In genomic region chr1:236144033-236144432, GRCh38 we compare ENCODE assay signal across 11 cellular contexts. TPM values are rescaled to one million over a fixed set of nuclear protein-coding genes. Genes with fewer than 3 reads are reported as not detected.
DNase-seq lines count a peak whose midpoint lies in the region; ATAC-seq and TF ChIP-seq lines count a peak whose summit lies in the region.
"Had no signal": no experiment of that assay in that cellular context is flagged by ENCODE, and none has a peak within 500 bp of the region (broad histone marks: within the 10 kb centered on the region; RNA-seq: fewer than 3 reads in every experiment).

No MANE protein-coding gene starts in this region.

- no peaks in the 10 kb centered on the region for H3K9me3 ChIP-seq in IMR-90 (ENCODE audit: control insufficient read depth, insufficient read depth, low read length)

- H3K27ac Mint-ChIP-seq in nephron = peak overlapping the region in 1 of 3 experiments; percentile 84

- no peak overlapping the region for H2BK20ac ChIP-seq in IMR-90 (ENCODE audit: low read depth, low read length)

- no peak overlapping the region for H3K4ac ChIP-seq in IMR-90 (ENCODE audit: low read depth, low read length)

- H3K27me3 Mint-ChIP-seq in nephron (ENCODE audit: low read depth) = peaks cover 61% of the 10 kb centered on the region

- no peak for TF ChIP-seq POLR2A in IMR-90 (IDR thresholded peaks at IDR 0.05; ENCODE audit: low read depth, low read length)

- H4K91ac ChIP-seq in IMR-90 (ENCODE audit: insufficient read depth, low read depth, low read length) = no peak overlapping the region

- H4K5ac ChIP-seq in IMR-90 (ENCODE audit: low read depth, low read length) = no peak overlapping the region

- H3K23ac ChIP-seq in IMR-90 (ENCODE audit: low read depth, low read length) = no peak overlapping the region

- H2BK120ac ChIP-seq in IMR-90 (ENCODE audit: low read depth, low read length) = no peak overlapping the region

- no peak overlapping the region for H3K18ac ChIP-seq in IMR-90 (ENCODE audit: low read depth, low read length)

- peak overlapping the region; percentile 91 to 95 (median 94) for H3K4me3 Mint-ChIP-seq in nephron

- no TSS peak for BruUV-seq in IMR-90 (replicated peaks; lab: Mats Ljungman, UMichigan)

- WGBS in IMR-90 (ENCODE audit: extremely low coverage in 2 of 2, insufficient read length in 1 of 2), 2 experiments = 100% methylated on average over 1 of the region's 14 CpGs; no CpG with 5 or more reads in 1 of the 2 experiments

- H3K4me3 ChIP-seq in IMR-90 (ENCODE audit: insufficient read depth, low read depth, low read length) (no peak overlapping the region), dorsolateral prefrontal cortex (peak overlapping the region; percentile 49 to 93 (median 82))

- dilution Hi-C loops in IMR-90 (cut with HindIII; ENCODE audit: low sequenced_read_pairs, unreplicated experiment) = no loop called here

- H3K9ac ChIP-seq in IMR-90 (ENCODE audit: low read depth, low read length) = no peak overlapping the region

- POLR2A ChIA-PET in IMR-90 (lab: Charles Lee; ENCODE audit: unreplicated experiment) = interaction anchor here (0.6 kb wide), 1 partner anchor 360 kb away, joined by 3 read pairs; no protein-coding TSS in a partner anchor

- no peak overlapping the region for H2BK15ac ChIP-seq in IMR-90 (ENCODE audit: low read depth, low read length)

- DNase-seq in IMR-90 (no peak), dorsolateral prefrontal cortex (no peak), NOMO-1 treated with dmso at 0.1 percent for 144 hours (lab: John Stamatoyannopoulos, UW; ENCODE audit: unreplicated experiment) (no peak), NCI-H1436 treated with DMSO at 0.1 percent for 48 hours (lab: John Stamatoyannopoulos, UW) (no peak)
- DNase-seq in effector CD4-positive, alpha-beta T cell = no peak
- DNase-seq: GDM1, Kasumi-1, kidney glomerular epithelial cell had no signal

- intact Hi-C loops in IMR-90 (cut with micrococcal nuclease) (no loop called here), dorsolateral prefrontal cortex (cut with DNase I) (loop anchor here (5.0 to 10.0 kb wide), 3 partner anchors 138 to 378 kb away; partner anchors contain the start of genes ERO1B (in 2 of the 2) and LGALS8 (in 1 of the 2))

- ATAC-seq in IMR-90 (ENCODE audit: low read depth) = no peak
- ATAC-seq in HG02840 (IDR thresholded peaks at IDR 0.05; ENCODE audit: low FRiP score, unreplicated experiment) = no peak

- H3K56ac ChIP-seq in IMR-90 (ENCODE audit: extremely low read depth, insufficient read depth, low read length) = no peak overlapping the region

- in situ Hi-C loops in IMR-90 (cut with MboI; ENCODE audit: low sequenced_read_pairs) = no loop called here

- H2BK5ac ChIP-seq in IMR-90 (ENCODE audit: low read depth, low read length, poor library complexity, severe bottlenecking) = no peak overlapping the region

- no peak for TF ChIP-seq RAD21 in IMR-90 (IDR thresholded peaks at IDR 0.05; ENCODE audit: low read length)

- H2AK5ac ChIP-seq in IMR-90 (ENCODE audit: low read depth, low read length) = no peak overlapping the region

- H2AK9ac ChIP-seq in IMR-90 (replicated peaks; ENCODE audit: low read depth, low read length, poor library complexity) = no peak overlapping the region

- peaks cover 6 to 9% of the 10 kb centered on the region in 2 experiments; a peak in 3 of 4 replicates for H3K79me1 ChIP-seq in IMR-90 (ENCODE audit: low read depth in 1 of 2, low read length in 2 of 2)

- H3K27me3 ChIP-seq in IMR-90 (ENCODE audit: control insufficient read depth, insufficient read depth, low read length) (peaks cover 17% of the 10 kb centered on the region), dorsolateral prefrontal cortex (no peaks in the 10 kb centered on the region)

- no peak overlapping the region for H2AFZ ChIP-seq in IMR-90 (replicated peaks; ENCODE audit: low read length, poor library complexity)

- no peak overlapping the region for H4K8ac ChIP-seq in IMR-90 (ENCODE audit: low read depth in 2 of 2, low read length in 2 of 2)

- 0 out of 2 replicates have a peak, but pooled peaks cover 2% of the 10 kb centered on the region for H3K9me1 ChIP-seq in IMR-90 (ENCODE audit: insufficient read depth, low read length)

- peaks cover 7% of the 10 kb centered on the region for H4K20me1 ChIP-seq in IMR-90 (ENCODE audit: insufficient read depth, low read length)

- TF ChIP-seq CTCF in C4-2B (conservative IDR thresholded peaks at IDR 0.05) (no peak), IMR-90 (conservative IDR thresholded peaks at IDR 0.05; ENCODE audit: low read depth, low read length) (no peak), dorsolateral prefrontal cortex (IDR thresholded peaks at IDR 0.05 in 54 of 56, conservative IDR thresholded peaks at IDR 0.05 in 2 of 56; ENCODE audit: low read depth in 1 of 56, partially characterized antibody in 56 of 56) (no peak), nephron (IDR thresholded peaks at IDR 0.05; ENCODE audit: unreplicated experiment in 3 of 3) (no peak)

- H3K9me3 Mint-ChIP-seq in nephron = no peaks in the 10 kb centered on the region

- peak overlapping the region; percentile 93; the same call in 1 of the 2 replicates for H3K4me2 ChIP-seq in IMR-90 (ENCODE audit: low read depth, low read length)

- H3K36me3 Mint-ChIP-seq in nephron (ENCODE audit: low read depth) = peaks cover 5% of the 10 kb centered on the region

- peaks cover 2% of the 10 kb centered on the region; the same call in 1 of the 2 replicates for H3K4me1 ChIP-seq in IMR-90 (ENCODE audit: control insufficient read depth, insufficient read depth, low read length)

- H3K27ac ChIP-seq in C4-2B (peak overlapping the region; percentile 44), IMR-90 (ENCODE audit: insufficient read depth, low read length) (no peak overlapping the region), dorsolateral prefrontal cortex (peak overlapping the region in 2 of 59 donors; percentile 83 to 86)

- 0 out of 2 replicates have a peak, but pooled peaks cover 2% of the 10 kb centered on the region for H3K36me3 ChIP-seq in IMR-90 (ENCODE audit: control insufficient read depth, insufficient read depth, low read length)

- peaks cover 30% of the 10 kb centered on the region for H3K4me1 Mint-ChIP-seq in nephron

- H3K14ac ChIP-seq in IMR-90 (replicated peaks; ENCODE audit: low read depth, low read length) = no peak overlapping the region

- CTCF ChIA-PET in IMR-90 (lab: Yijun Ruan, JAX) = interaction anchor here (0.6 kb wide), 1 partner anchor 152 kb away, joined by 5 read pairs; no protein-coding TSS in a partner anchor

TF ChIP-seq in IMR-90, 13 proteins besides CTCF, POLR2A, EP300 and RAD21:
- no peak for TF ChIP-seq BHLHE40 (IDR thresholded peaks at IDR 0.05; ENCODE audit: low read depth, low read length)
- no peak for TF ChIP-seq SMC3 (IDR thresholded peaks at IDR 0.05; ENCODE audit: low read depth, low read length)
- no peak for TF ChIP-seq MXI1 (IDR thresholded peaks at IDR 0.05; ENCODE audit: borderline replicate concordance, low read depth, low read length)
- TF ChIP-seq RFX5 (IDR thresholded peaks at IDR 0.05; ENCODE audit: low read depth, low read length) = no peak
- TF ChIP-seq FOS (IDR thresholded peaks at IDR 0.05; ENCODE audit: low read depth, low read length) = no peak
- TF ChIP-seq RCOR1 (IDR thresholded peaks at IDR 0.05; ENCODE audit: insufficient replicate concordance, low read length) = no peak
- TF ChIP-seq ELK1 (IDR thresholded peaks at IDR 0.05; ENCODE audit: borderline replicate concordance, low read depth, low read length) = no peak
- TF ChIP-seq CEBPB (IDR thresholded peaks at IDR 0.05; ENCODE audit: low read depth, low read length) = no peak

RNA-seq across cellular contexts. Expression of gene GPR137B, which starts 1.7 kb away (rescaled TPM):
- 4.5 and 5.3 TPM in 2 replicates for total RNA-seq in IMR-90 (2012; rRNA removed)
- 9.9 and 12.3 TPM in 2 replicates for polyA plus RNA-seq in IMR-90 (2012; rRNA removed)
- polyA plus RNA-seq in IMR-90 (2012; cell fraction: cytosol; rRNA removed) = 4.5 and 11.9 TPM in 2 replicates
- polyA plus RNA-seq in IMR-90 (2012; cell fraction: nucleus; rRNA removed; ENCODE audit: low replicate concordance) = 5.0 and 5.8 TPM in 2 replicates
- 10 to 100 TPM; 21.7 to 63.1 (median 38.2) TPM for total RNA-seq in dorsolateral prefrontal cortex
